ENCODE assay signal across 2 cellular contexts in the genomic region with DNA sequence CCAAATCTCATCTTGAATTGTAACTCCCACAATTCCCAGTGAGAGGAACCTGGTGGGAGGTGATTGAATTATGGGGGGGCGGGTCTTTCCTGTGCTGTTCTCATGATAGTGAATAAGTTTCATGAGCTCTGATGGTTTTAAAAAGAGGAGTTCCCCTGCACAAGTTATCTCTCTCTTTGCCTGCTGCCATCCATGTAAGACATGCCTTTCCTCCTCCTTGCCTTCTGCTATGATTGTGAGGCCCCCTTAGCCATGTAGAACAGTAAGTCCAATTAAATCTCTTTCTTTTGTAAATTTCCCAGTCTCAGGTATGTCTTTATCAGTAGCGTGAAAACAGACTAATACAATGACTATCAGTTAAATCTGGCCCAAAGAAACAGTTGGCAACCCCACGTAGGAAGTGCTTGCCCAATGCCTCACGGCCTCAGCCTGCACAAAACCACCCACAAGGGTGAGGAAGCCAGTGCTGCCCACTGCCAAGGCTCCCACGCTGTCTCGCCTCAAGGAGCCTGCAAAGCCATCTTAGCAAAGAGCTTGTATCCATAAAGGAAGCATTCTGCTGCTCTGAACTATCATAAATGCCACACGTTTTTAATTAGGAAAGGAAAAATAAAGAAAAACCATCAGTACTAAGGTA.
TF ChIP-seq lines count a peak whose summit lies in the region.

No MANE protein-coding gene starts in this region.

TF ChIP-seq in GM12878, 131 proteins besides CTCF, POLR2A, EP300 and RAD21 (continued from another document):
- TF ChIP-seq NFYA (IDR thresholded peaks at IDR 0.05; ENCODE audit: borderline replicate concordance, low read depth, low read length) (no peak), CEBPB (IDR thresholded peaks at IDR 0.05; ENCODE audit: borderline replicate concordance in 1 of 2, low read depth in 2 of 2, low read length in 2 of 2) (no peak), BMI1 (IDR thresholded peaks at IDR 0.05; ENCODE audit: borderline replicate concordance) (no peak), TBL1XR1 (IDR thresholded peaks at IDR 0.05; ENCODE audit: low read depth, low read length) (no peak), CBX5 (IDR thresholded peaks at IDR 0.05; ENCODE audit: low read depth) (no peak), CHD2 (IDR thresholded peaks at IDR 0.05; ENCODE audit: borderline replicate concordance, low read depth, low read length) (no peak)
- TF ChIP-seq, protein P1, sequence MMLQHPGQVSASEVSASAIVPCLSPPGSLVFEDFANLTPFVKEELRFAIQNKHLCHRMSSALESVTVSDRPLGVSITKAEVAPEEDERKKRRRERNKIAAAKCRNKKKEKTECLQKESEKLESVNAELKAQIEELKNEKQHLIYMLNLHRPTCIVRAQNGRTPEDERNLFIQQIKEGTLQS (IDR thresholded peaks at IDR 0.05; ENCODE audit: borderline replicate concordance, extremely low read depth, low read depth, low read length) = no peak

TF ChIP-seq in GM12891, 5 proteins besides CTCF, POLR2A, EP300 and RAD21 (continued from another document):
- TF ChIP-seq POU2F2 (IDR thresholded peaks at IDR 0.05; ENCODE audit: low read depth, low read length) = no peak
